8 cellular contexts compared by ENCODE assay signal in genomic region chr15:67762610-67763368, GRCh38.
DNase-seq lines count a peak whose midpoint lies in the region; ATAC-seq, FAIRE-seq and TF ChIP-seq lines count a peak whose summit lies in the region.

No MANE protein-coding gene starts in this region.

- H3K9me3 ChIP-seq in CD4-positive, alpha-beta T cell (ENCODE audit: control insufficient read depth, low read length): no peaks in the 10 kb centered on the region
- no peaks in the 10 kb centered on the region for H3K9me3 ChIP-seq in kidney (ENCODE audit: control insufficient read depth in 1 of 2, low read length in 2 of 2)

- no peaks in the 10 kb centered on the region for H3K27me3 Mint-ChIP-seq in CD4-positive, alpha-beta T cell
- H3K27me3 Mint-ChIP-seq in T-cell: no peaks in the 10 kb centered on the region

- H3K27ac Mint-ChIP-seq in CD4-positive, alpha-beta T cell: peak overlapping the region; percentile 77
- peak overlapping the region; percentile 57 to 84 for H3K27ac Mint-ChIP-seq in T-cell

- no peak overlapping the region for H3K4me3 ChIP-seq in lower leg skin (ENCODE audit: low read depth, poor library complexity, severe bottlenecking)
- H3K4me3 ChIP-seq in kidney (ENCODE audit: low read length in 2 of 2): no peak overlapping the region

- POLR2A ChIA-PET in CD4-positive, alpha-beta T cell (lab: Charles Lee): interaction anchor here (0.6 to 2.1 kb wide), 3 partner anchors 12 to 515 kb away, joined by 3 to 5 read pairs (median 3); partner anchors contain the start of gene FEM1B
- POLR2A ChIA-PET in T-cell (lab: Charles Lee): no interaction called here

- 65 to 66% methylated on average over 7 of the region's 7 CpGs for WGBS in lower leg skin, 2 donors

- H3K4me1 ChIP-seq in kidney (ENCODE audit: control insufficient read depth in 1 of 2, insufficient read depth in 1 of 2, low read depth in 1 of 2, low read length in 2 of 2): peaks cover 6 to 13% of the 10 kb centered on the region in 2 donors

- DNase-seq in CD4-positive, alpha-beta T cell: peak in 9 of 10 experiments; percentile 4 to 35 (median 15)
- peak in 17 of 34 experiments; percentile 2 to 38 (median 18) for DNase-seq in T-cell
- peak; percentile 44 for DNase-seq in fibroblast of peridontal ligament (ENCODE audit: extremely low read depth)
- DNase-seq in lower leg skin (ENCODE audit: low spot score in 2 of 2): no peak
- DNase-seq in epidermal melanocyte (ENCODE audit: insufficient read length, low spot score): no peak
- DNase-seq in kidney: no peak

- no peaks in the 10 kb centered on the region for H3K27me3 ChIP-seq in CD4-positive, alpha-beta T cell (ENCODE audit: control insufficient read depth, insufficient read depth, low read length)

- no peak for TF ChIP-seq CTCF in CD4-positive, alpha-beta T cell (IDR thresholded peaks at IDR 0.05)
- TF ChIP-seq CTCF in lower leg skin (IDR thresholded peaks at IDR 0.05): no peak
- TF ChIP-seq CTCF in kidney (IDR thresholded peaks at IDR 0.05; ENCODE audit: borderline replicate concordance, extremely low read depth, insufficient read depth): no peak

- H3K9me3 Mint-ChIP-seq in CD4-positive, alpha-beta T cell: no peaks in the 10 kb centered on the region
- H3K9me3 Mint-ChIP-seq in T-cell: no peaks in the 10 kb centered on the region

- H3K27ac ChIP-seq in CD4-positive, alpha-beta T cell (ENCODE audit: low read depth, low read length): no peak overlapping the region
- H3K27ac ChIP-seq in kidney (ENCODE audit: low read depth in 2 of 2, low read length in 2 of 2): no peak overlapping the region

- peak overlapping the region; percentile 44 for H3K4me3 Mint-ChIP-seq in CD4-positive, alpha-beta T cell
- peak overlapping the region; percentile 29 to 61 (median 45) for H3K4me3 Mint-ChIP-seq in T-cell

- CTCF ChIA-PET in CD4-positive, alpha-beta T cell (lab: Charles Lee): interaction anchor here (0.6 to 1.4 kb wide), 2 partner anchors 306 to 1689 kb away, joined by 3 to 4 read pairs; no protein-coding TSS in a partner anchor
- CTCF ChIA-PET in T-cell (lab: Charles Lee): interaction anchor here (0.6 kb wide), 2 partner anchors 22 to 138 kb away, joined by 3 to 5 read pairs; no protein-coding TSS in a partner anchor

- FAIRE-seq in kidney (lab: Jason Lieb, UNC): no peak

- H3K36me3 Mint-ChIP-seq in CD4-positive, alpha-beta T cell (ENCODE audit: low read depth): peaks cover 2% of the 10 kb centered on the region
- H3K36me3 Mint-ChIP-seq in T-cell: peaks cover 29% of the 10 kb centered on the region

- no peak for TF ChIP-seq POLR2A in lower leg skin (IDR thresholded peaks at IDR 0.05)

- ATAC-seq in CD4-positive, alpha-beta T cell (ENCODE audit: poor library complexity): peak; percentile 78
- ATAC-seq in GM21723 (IDR thresholded peaks at IDR 0.05; ENCODE audit: unreplicated experiment) (peak; percentile 88), T-cell (replicated peaks in 1 of 4) (peak; percentile 71 to 77 (median 76)), HG02970 (IDR thresholded peaks at IDR 0.05; ENCODE audit: low FRiP score, unreplicated experiment) (no peak)

- H3K9ac ChIP-seq in kidney (ENCODE audit: low read length in 2 of 2): no peak overlapping the region

- H3K36me3 ChIP-seq in kidney (ENCODE audit: control insufficient read depth in 1 of 2, insufficient read depth in 2 of 2, low read length in 2 of 2): no peaks in the 10 kb centered on the region

- intact Hi-C loops in CD4-positive, alpha-beta T cell (cut with DNase I, micrococcal nuclease): no loop called here
- intact Hi-C loops in lower leg skin (cut with DNase I; ENCODE audit: low total_unique reads): no loop called here
- intact Hi-C loops in kidney (cut with DNase I): no loop called here

- H3K4me1 Mint-ChIP-seq in CD4-positive, alpha-beta T cell (ENCODE audit: low read depth): peaks cover 72% of the 10 kb centered on the region
- H3K4me1 Mint-ChIP-seq in T-cell: peaks cover 62 to 64% (median 64%) of the 10 kb centered on the region in 3 donors

Comparison
In these comparisons a context has a peak if more than half of its experiments do, and no peak if none do; other contexts are left out.
1. DNase-seq: peak in CD4-positive, alpha-beta T cell (9 of 10) and fibroblast of peridontal ligament (single experiment); none in lower leg skin (0 of 2), epidermal melanocyte (single experiment) and kidney (single experiment).